Comparison of ENCODE assay signal across 22 cellular contexts in genomic region chr11:92101845-92102244, GRCh38.
"Had no signal": no experiment of that assay in that cellular context is flagged by ENCODE, and none has a peak within 500 bp of the region (broad histone marks: within the 10 kb centered on the region; RNA-seq: fewer than 3 reads in every experiment).

No MANE protein-coding gene starts in this region.

- DNase-seq: dermis blood vessel endothelial cell; endodermal cell; erythroblast; foreskin keratinocyte; immature natural killer cell; left ventricle myocardium inferior; lower lobe of right lung; right lobe of liver; spleen; stimulated activated CD4-positive, alpha-beta T cell treated with anti-CD3 and anti-CD28 coated beads, Interleukin-15, amount 100 ng/mL, for 24 hours; stimulated activated CD4-positive, alpha-beta T cell treated with anti-CD3 and anti-CD28 coated beads, Interleukin-1b, Interleukin-23, amount 100 ng/mL, for 48 hours; stimulated activated CD4-positive, alpha-beta T cell treated with anti-CD3 and anti-CD28 coated beads, Interleukin-4, amount 100 ng/mL, for 24 hours; tibial artery; upper lobe of left lung; uterus had no signal

- H3K36me3 Mint-ChIP-seq: immature natural killer cell; memory B cell; mesothelial cell of epicardium; natural killer cell treated with Interleukin-12 subunit alpha and Interleukin-12 subunit beta and Interleukin-15 and Interleukin-18, amount 100 ng/mL, for 72 hours; stimulated activated memory B cell treated with anti-CD40 and anti-IgM and Interleukin-4, amounts not matched to agents 10 μg/mL and 1 μg/mL and 100 μg/mL, for 72 hours had no signal

- H3K27ac ChIP-seq: foreskin keratinocyte, left ventricle myocardium inferior, lower lobe of right lung, parathyroid adenoma, prostate gland, right lobe of liver, spleen, tibial artery, upper lobe of left lung, uterus had no signal

- H3K9me3 Mint-ChIP-seq: endodermal cell; stimulated activated memory B cell treated with anti-CD40 and anti-IgM and Interleukin-4, amounts not matched to agents 10 μg/mL and 1 μg/mL and 100 μg/mL, for 72 hours had no signal

- H3K4me3 ChIP-seq: left ventricle myocardium inferior, lower lobe of right lung, prostate gland, right lobe of liver, spleen, tibial artery, upper lobe of left lung, uterus had no signal

- H3K4me1 ChIP-seq: foreskin keratinocyte, left ventricle myocardium inferior, lower lobe of right lung, parathyroid adenoma, prostate gland, right lobe of liver, spleen, tibial artery, upper lobe of left lung, uterus had no signal

- H2AFZ ChIP-seq: parathyroid adenoma had no signal

- H3K27ac Mint-ChIP-seq: endodermal cell; immature natural killer cell; memory B cell; mesothelial cell of epicardium; natural killer cell treated with Interleukin-12 subunit alpha and Interleukin-12 subunit beta and Interleukin-15 and Interleukin-18, amount 100 ng/mL, for 72 hours; stimulated activated memory B cell treated with anti-CD40 and anti-IgM and Interleukin-4, amounts not matched to agents 10 μg/mL and 1 μg/mL and 100 μg/mL, for 72 hours; stimulated activated naive CD8-positive, alpha-beta T cell treated with anti-CD3 and anti-CD28 coated beads, Interleukin-15, Interleukin-2, amounts not matched to agents 100 ng/mL and 50 ng/mL, for 24 hours had no signal

- H3K9ac ChIP-seq: parathyroid adenoma had no signal

- H3K4me3 Mint-ChIP-seq: endodermal cell; immature natural killer cell; memory B cell; mesothelial cell of epicardium; natural killer cell treated with Interleukin-12 subunit alpha and Interleukin-12 subunit beta and Interleukin-15 and Interleukin-18, amount 100 ng/mL, for 72 hours; stimulated activated memory B cell treated with anti-CD40 and anti-IgM and Interleukin-4, amounts not matched to agents 10 μg/mL and 1 μg/mL and 100 μg/mL, for 72 hours; stimulated activated naive CD8-positive, alpha-beta T cell treated with anti-CD3 and anti-CD28 coated beads, Interleukin-15, Interleukin-2, amounts not matched to agents 100 ng/mL and 50 ng/mL, for 24 hours had no signal

- ATAC-seq: foreskin keratinocyte; lower lobe of right lung; natural killer cell treated with Interleukin-12 subunit alpha and Interleukin-12 subunit beta and Interleukin-15 and Interleukin-18, amount 100 ng/mL, for 72 hours; right lobe of liver; stimulated activated memory B cell treated with anti-CD40 and anti-IgM and Interleukin-4, amounts not matched to agents 10 μg/mL and 1 μg/mL and 100 μg/mL, for 72 hours had no signal

- H3K36me3 ChIP-seq: left ventricle myocardium inferior, lower lobe of right lung, prostate gland, right lobe of liver, spleen, tibial artery, upper lobe of left lung, uterus had no signal

- H3K27me3 ChIP-seq: foreskin keratinocyte, right lobe of liver, spleen, tibial artery, upper lobe of left lung, uterus had no signal

- H3K27me3 Mint-ChIP-seq: memory B cell; natural killer cell treated with Interleukin-12 subunit alpha and Interleukin-12 subunit beta and Interleukin-15 and Interleukin-18, amount 100 ng/mL, for 72 hours; stimulated activated memory B cell treated with anti-CD40 and anti-IgM and Interleukin-4, amounts not matched to agents 10 μg/mL and 1 μg/mL and 100 μg/mL, for 72 hours; stimulated activated naive CD8-positive, alpha-beta T cell treated with anti-CD3 and anti-CD28 coated beads, Interleukin-15, Interleukin-2, amounts not matched to agents 100 ng/mL and 50 ng/mL, for 24 hours had no signal

- H3K79me2 ChIP-seq: parathyroid adenoma had no signal

- H3K4me1 Mint-ChIP-seq: immature natural killer cell; memory B cell; mesothelial cell of epicardium; stimulated activated memory B cell treated with anti-CD40 and anti-IgM and Interleukin-4, amounts not matched to agents 10 μg/mL and 1 μg/mL and 100 μg/mL, for 72 hours had no signal

- H3K9me3 ChIP-seq: left ventricle myocardium inferior, lower lobe of right lung, prostate gland, right lobe of liver, tibial artery, upper lobe of left lung, uterus had no signal
